ENCODE assay signal across 27 cellular contexts in genomic region chrX:33970028-33970932, GRCh38.
DNase-seq lines count a peak whose midpoint lies in the region; ATAC-seq, FAIRE-seq and TF ChIP-seq lines count a peak whose summit lies in the region.
"Had no signal": no experiment of that assay in that cellular context is flagged by ENCODE, and none has a peak within 500 bp of the region (broad histone marks: within the 10 kb centered on the region; RNA-seq: fewer than 3 reads in every experiment).

No MANE protein-coding gene starts in this region.

- intact Hi-C loops in kidney (cut with DNase I) (no loop called here), aorta (cut with DNase I) (no loop called here)

- 59 to 67% methylated on average over 3 of the region's 3 CpGs for WGBS in aorta, 2 donors

- FAIRE-seq in kidney (lab: Jason Lieb, UNC): no peak
- FAIRE-seq: A204.1, colon had no signal

- H3K27me3 ChIP-seq in aorta (ENCODE audit: control insufficient read depth in 1 of 2, insufficient read depth in 2 of 2, low read length in 1 of 2) (no peaks in the 10 kb centered on the region), osteoblast (ENCODE audit: insufficient read depth, low read length) (no peaks in the 10 kb centered on the region)
- H3K27me3 ChIP-seq: BE2C, body of pancreas, transverse colon had no signal

- DNase-seq in NCI-H345 (lab: John Stamatoyannopoulos, UW) (peak; percentile 8), NCI-H345 treated with DMSO at 0.1 percent for 48 hours (lab: John Stamatoyannopoulos, UW; ENCODE audit: unreplicated experiment) (no peak), NOMO-1 (lab: John Stamatoyannopoulos, UW; ENCODE audit: unreplicated experiment in 2 of 2) (peak; percentile 45 to 94), kidney (peak; percentile 33), aorta (peak in 1 of 2 donors; percentile 61), osteoblast (ENCODE audit: insufficient read length, low spot score, missing footprints) (no peak), HuH-7 (ENCODE audit: low spot score) (no peak)
- DNase-seq: activated CD4-positive, alpha-beta memory T cell treated with anti-CD3 and anti-CD28 coated beads for 36 hours; activated CD4-positive, CD25-positive, alpha-beta regulatory T cell; activated effector memory CD4-positive, alpha-beta T cell treated with anti-CD3 and anti-CD28 coated beads, Interleukin-2, amount 50 U/mL, for 16 hours; BE2C; body of pancreas; COR-L47; endodermal cell; naive B cell; NCI-H146; NCI-H2227 treated with DMSO at 0.1 percent for 48 hours; NK-92 treated with Interleukin-12 subunit alpha and Interleukin-12 subunit beta, amount 100 ng/mL, for 24 hours; stimulated activated CD4-positive, alpha-beta T cell treated with anti-CD3 and anti-CD28 coated beads, Interleukin-15, amount 100 ng/mL, for 24 hours; stimulated activated CD8-positive, alpha-beta memory T cell treated with anti-CD3 and anti-CD28 coated beads, Interleukin-4, amount 100 ng/mL, for 48 hours; T-helper 9 cell; transverse colon had no signal

- H2AFZ ChIP-seq in osteoblast (ENCODE audit: low read length): no peak overlapping the region

- H3K36me3 ChIP-seq in kidney (ENCODE audit: control insufficient read depth in 1 of 2, insufficient read depth in 2 of 2, low read length in 2 of 2) (no peaks in the 10 kb centered on the region), aorta (ENCODE audit: control insufficient read depth in 1 of 2, insufficient read depth in 2 of 2, low read length in 1 of 2) (no peaks in the 10 kb centered on the region), osteoblast (ENCODE audit: insufficient read depth, low read length) (no peaks in the 10 kb centered on the region)
- H3K36me3 ChIP-seq: BE2C, transverse colon had no signal

- H3K4me1 ChIP-seq in kidney (ENCODE audit: control insufficient read depth in 1 of 2, insufficient read depth in 1 of 2, low read depth in 1 of 2, low read length in 2 of 2) (no peaks in the 10 kb centered on the region), aorta (ENCODE audit: control insufficient read depth in 1 of 2, insufficient read depth in 2 of 2, low read length in 2 of 2) (no peaks in the 10 kb centered on the region), osteoblast (ENCODE audit: insufficient read depth, low read length) (no peaks in the 10 kb centered on the region)
- H3K4me1 ChIP-seq: BE2C, body of pancreas, transverse colon had no signal

- H3K27ac ChIP-seq in kidney (ENCODE audit: low read depth in 2 of 2, low read length in 2 of 2) (no peak overlapping the region), aorta (ENCODE audit: low read depth in 1 of 2, low read length in 2 of 2) (no peak overlapping the region), osteoblast (ENCODE audit: low read depth, low read length) (no peak overlapping the region)
- H3K27ac ChIP-seq: body of pancreas, RWPE1, transverse colon had no signal

- ATAC-seq in aorta (ENCODE audit: low FRiP score) (peak; percentile 44), HG03457 (IDR thresholded peaks at IDR 0.05; ENCODE audit: unreplicated experiment) (no peak)
- ATAC-seq: body of pancreas, right cardiac atrium had no signal

- no peaks in the 10 kb centered on the region for H3K79me2 ChIP-seq in osteoblast (ENCODE audit: insufficient read depth, low read length)

- TF ChIP-seq CTCF in kidney (IDR thresholded peaks at IDR 0.05; ENCODE audit: borderline replicate concordance, extremely low read depth, insufficient read depth) (no peak), osteoblast (IDR thresholded peaks at IDR 0.05; ENCODE audit: extremely low read depth, low read depth, low read length) (no peak)

- H3K4me3 ChIP-seq in kidney (ENCODE audit: low read length in 2 of 2) (no peak overlapping the region), aorta (ENCODE audit: low read length in 2 of 2) (no peak overlapping the region), osteoblast (ENCODE audit: insufficient read depth, low read length) (no peak overlapping the region)
- H3K4me3 ChIP-seq: body of pancreas, transverse colon had no signal

- no peaks in the 10 kb centered on the region for H4K20me1 ChIP-seq in osteoblast (ENCODE audit: insufficient read depth, low read length)

- H3K9ac ChIP-seq in kidney (ENCODE audit: low read length in 2 of 2): no peak overlapping the region

- H3K9me3 ChIP-seq in kidney (ENCODE audit: control insufficient read depth in 1 of 2, low read length in 2 of 2) (no peaks in the 10 kb centered on the region), aorta (ENCODE audit: control insufficient read depth, low read length) (no peaks in the 10 kb centered on the region), osteoblast (ENCODE audit: low read depth, low read length) (peaks cover 5% of the 10 kb centered on the region)
- H3K9me3 ChIP-seq: BE2C, body of pancreas, transverse colon had no signal

- H3K4me2 ChIP-seq in osteoblast (ENCODE audit: insufficient read depth, low read length): no peak overlapping the region

Comparison
In these comparisons a context has a peak if more than half of its experiments do, and no peak if none do; other contexts are left out.
1. DNase-seq: peak in NCI-H345 (single experiment), NOMO-1 (2 of 2) and kidney (single experiment); none in NCI-H345 treated with DMSO at 0.1 percent for 48 hours (single experiment), osteoblast (single experiment) and HuH-7 (single experiment).